Comparison of ENCODE assay signal across 1 cellular context in genomic region chr18:6376433-6377229, GRCh38.
TF ChIP-seq lines count a peak whose summit lies in the region.

No MANE protein-coding gene starts in this region.

TF ChIP-seq in HepG2, 621 proteins besides CTCF, POLR2A, EP300 and RAD21 (continued from another document and continues in another):
- peak; percentile 49; the same call in 1 of the 2 replicates for TF ChIP-seq MLX (CRISPR knock-in tag; IDR thresholded peaks at IDR 0.05)
- TF ChIP-seq GATAD2A (CRISPR knock-in tag; IDR thresholded peaks at IDR 0.05): peak; percentile 83
- TF ChIP-seq NFIC (IDR thresholded peaks at IDR 0.05; ENCODE audit: low read length): peak; percentile 88; the same call in 1 of the 2 replicates
- no peak for TF ChIP-seq SOX6 (IDR thresholded peaks at IDR 0.05)
- peak; percentile 76 for TF ChIP-seq SOX6 (CRISPR knock-in tag; IDR thresholded peaks at IDR 0.05)
- peak; percentile 86 for TF ChIP-seq ARID5B (CRISPR knock-in tag; IDR thresholded peaks at IDR 0.05)
- TF ChIP-seq ATF7 (IDR thresholded peaks at IDR 0.05): no peak
- no peak for TF ChIP-seq ATF7 (CRISPR knock-in tag; IDR thresholded peaks at IDR 0.05)
- TF ChIP-seq SKI (IDR thresholded peaks at IDR 0.05; ENCODE audit: partially characterized antibody): peak; percentile 32
- TF ChIP-seq SALL2 (CRISPR knock-in tag; IDR thresholded peaks at IDR 0.05): no peak
- TF ChIP-seq KAT8 (CRISPR knock-in tag; IDR thresholded peaks at IDR 0.05): peak; percentile 47; the same call in 1 of the 2 replicates
- TF ChIP-seq ETV6 (CRISPR knock-in tag; conservative IDR thresholded peaks at IDR 0.05): no peak
- TF ChIP-seq GABPA (IDR thresholded peaks at IDR 0.05; ENCODE audit: low read depth, low read length): no peak
- TF ChIP-seq GABPA (CRISPR knock-in tag; IDR thresholded peaks at IDR 0.05; ENCODE audit: low read depth): peak; percentile 72
- TF ChIP-seq HNF4A (CRISPR knock-in tag; IDR thresholded peaks at IDR 0.05): peak; percentile 50
- TF ChIP-seq MIXL1 (CRISPR knock-in tag; IDR thresholded peaks at IDR 0.05): peak; percentile 36; the same call in 1 of the 2 replicates
- peak; percentile 79; the same call in 1 of the 2 replicates for TF ChIP-seq ZNF878 (CRISPR knock-in tag; IDR thresholded peaks at IDR 0.05)
- TF ChIP-seq ZNF740 (CRISPR knock-in tag; IDR thresholded peaks at IDR 0.05): no peak
- peak; percentile 61; the same call in 1 of the 2 replicates for TF ChIP-seq ZNF414 (CRISPR knock-in tag; IDR thresholded peaks at IDR 0.05)
- TF ChIP-seq RXRB (CRISPR knock-in tag; IDR thresholded peaks at IDR 0.05; ENCODE audit: borderline replicate concordance): peak; percentile 96
- peak; percentile 65; the same call in 1 of the 2 replicates for TF ChIP-seq TCF7 (IDR thresholded peaks at IDR 0.05; ENCODE audit: low read depth)
- peak; percentile 74 for TF ChIP-seq SAP130 (CRISPR knock-in tag; IDR thresholded peaks at IDR 0.05; ENCODE audit: low read depth)
- TF ChIP-seq MAFK (conservative IDR thresholded peaks at IDR 0.05 in 1 of 2, IDR thresholded peaks at IDR 0.05 in 1 of 2; ENCODE audit: low read length in 2 of 2): peak; percentile 76 to 81
- TF ChIP-seq STAG1 (CRISPR knock-in tag; IDR thresholded peaks at IDR 0.05): peak; percentile 19; the same call in 1 of the 2 replicates
- TF ChIP-seq ZNF816 (CRISPR knock-in tag; IDR thresholded peaks at IDR 0.05; ENCODE audit: borderline replicate concordance): peak; percentile 17; the same call in 1 of the 2 replicates
- peak; percentile 94 for TF ChIP-seq ZNF770 (CRISPR knock-in tag; IDR thresholded peaks at IDR 0.05)
- peak; percentile 65; the same call in 1 of the 2 replicates for TF ChIP-seq HNF1A (IDR thresholded peaks at IDR 0.05; ENCODE audit: low read depth)
- TF ChIP-seq HNF1A (CRISPR knock-in tag; IDR thresholded peaks at IDR 0.05; ENCODE audit: borderline replicate concordance): no peak
- 0 out of 2 replicates have a peak, but pooled peaks have one; percentile 28 for TF ChIP-seq ISL2 (CRISPR knock-in tag; IDR thresholded peaks at IDR 0.05)
- TF ChIP-seq HIC2 (CRISPR knock-in tag; IDR thresholded peaks at IDR 0.05; ENCODE audit: low read depth): peak; percentile 78; the same call in 1 of the 2 replicates
- TF ChIP-seq ZBTB26 (CRISPR knock-in tag; IDR thresholded peaks at IDR 0.05; ENCODE audit: borderline replicate concordance): peak; percentile 71
- TF ChIP-seq ZSCAN9 (CRISPR knock-in tag; IDR thresholded peaks at IDR 0.05; ENCODE audit: borderline replicate concordance): peak; percentile 29; the same call in 1 of the 2 replicates
- TF ChIP-seq RARA (CRISPR knock-in tag; IDR thresholded peaks at IDR 0.05): peak; percentile 97
- TF ChIP-seq ZMYM3 (CRISPR knock-in tag; IDR thresholded peaks at IDR 0.05): no peak
- TF ChIP-seq GATA4 (IDR thresholded peaks at IDR 0.05; ENCODE audit: borderline replicate concordance, low read depth): peak; percentile 58; the same call in 1 of the 2 replicates
- no peak for TF ChIP-seq ZNF142 (CRISPR knock-in tag; IDR thresholded peaks at IDR 0.05)
- TF ChIP-seq HMG20B (CRISPR knock-in tag; conservative IDR thresholded peaks at IDR 0.05): 0 out of 2 replicates have a peak, but pooled peaks have one; percentile 13
- peak; percentile 77 for TF ChIP-seq SALL1 (CRISPR knock-in tag; IDR thresholded peaks at IDR 0.05)
- no peak for TF ChIP-seq KDM4B (CRISPR knock-in tag; IDR thresholded peaks at IDR 0.05)
- peak; percentile 82 for TF ChIP-seq ZEB1 (IDR thresholded peaks at IDR 0.05; ENCODE audit: insufficient replicate concordance, low read depth)
